In genomic region chr19:4815426-4816387, GRCh38 we compare ENCODE assay signal across 8 cellular contexts. TPM values are rescaled to one million over a fixed set of nuclear protein-coding genes. Genes with fewer than 3 reads are reported as not detected.
A peak's percentile ranks its signal among the peaks of the same experiment; 100 is the strongest.
DNase-seq lines count a peak whose midpoint lies in the region; ATAC-seq and TF ChIP-seq lines count a peak whose summit lies in the region.

No MANE protein-coding gene starts in this region.

- peaks cover 20% of the 10 kb centered on the region for H3K4me1 Mint-ChIP-seq in activated naive CD8-positive, alpha-beta T cell treated with anti-CD3 and anti-CD28 coated beads, Interleukin-2, amount 50 U/mL, for 24 hours

- no peak for TF ChIP-seq EP300 in transverse colon (IDR thresholded peaks at IDR 0.05; ENCODE audit: low read depth)

- peak overlapping the region; percentile 69 for H3K4me3 Mint-ChIP-seq in activated naive CD8-positive, alpha-beta T cell treated with anti-CD3 and anti-CD28 coated beads, Interleukin-2, amount 50 U/mL, for 24 hours

- peaks cover 16% of the 10 kb centered on the region for H3K36me3 Mint-ChIP-seq in activated naive CD8-positive, alpha-beta T cell treated with anti-CD3 and anti-CD28 coated beads, Interleukin-2, amount 50 U/mL, for 24 hours (ENCODE audit: low read depth)

- peak; percentile 36 for TF ChIP-seq POLR2A in transverse colon (IDR thresholded peaks at IDR 0.05)

- peak; percentile 90 for ATAC-seq in activated naive CD8-positive, alpha-beta T cell treated with anti-CD3 and anti-CD28 coated beads, Interleukin-2, amount 50 U/mL, for 24 hours
- ATAC-seq in HG02970 (IDR thresholded peaks at IDR 0.05; ENCODE audit: low FRiP score, unreplicated experiment): no peak

- H3K9me3 ChIP-seq in cardiac muscle cell (ENCODE audit: low read depth) (no peaks in the 10 kb centered on the region), transverse colon (no peaks in the 10 kb centered on the region)

- peak overlapping the region; percentile 75 for H3K27ac Mint-ChIP-seq in activated naive CD8-positive, alpha-beta T cell treated with anti-CD3 and anti-CD28 coated beads, Interleukin-2, amount 50 U/mL, for 24 hours

- intact Hi-C loops in transverse colon (cut with DNase I; ENCODE audit: low total_unique reads): loop anchor here (1.0 kb wide), 1 partner anchor 96 kb away; no protein-coding TSS in a partner anchor

- no peaks in the 10 kb centered on the region for H3K27me3 Mint-ChIP-seq in activated naive CD8-positive, alpha-beta T cell treated with anti-CD3 and anti-CD28 coated beads, Interleukin-2, amount 50 U/mL, for 24 hours

- H3K4me1 ChIP-seq in cardiac muscle cell (ENCODE audit: low read depth): no peaks in the 10 kb centered on the region
- H3K4me1 ChIP-seq in transverse colon: peaks cover 0 to 22% (median 10%) of the 10 kb centered on the region in 4 donors

- no peak for TF ChIP-seq CTCF in GM13977 (IDR thresholded peaks at IDR 0.05; ENCODE audit: extremely low read depth, insufficient read depth, missing control alignments)
- TF ChIP-seq CTCF in cardiac muscle cell (IDR thresholded peaks at IDR 0.05; ENCODE audit: low read depth, low read length): no peak
- no peak for TF ChIP-seq CTCF in transverse colon (IDR thresholded peaks at IDR 0.05)

- H3K27ac ChIP-seq in cardiac muscle cell (no peak overlapping the region), transverse colon (peak overlapping the region; percentile 7 to 47 (median 15))

- peaks cover 4% of the 10 kb centered on the region for H3K9me3 Mint-ChIP-seq in activated naive CD8-positive, alpha-beta T cell treated with anti-CD3 and anti-CD28 coated beads, Interleukin-2, amount 50 U/mL, for 24 hours

- in situ Hi-C loops in GM13977 (cut with MboI; ENCODE audit: low pct_unique_long_range_greater_than_20kb, low sequenced_read_pairs, unreplicated experiment) (loop anchor here (10.0 kb wide), 2 partner anchors 99 to 219 kb away; no protein-coding TSS in a partner anchor), transverse colon (cut with MboI; ENCODE audit: low pct_ligation_motif_present in 1 of 4, low pct_unique_long_range_greater_than_20kb in 1 of 4, low sequenced_read_pairs in 3 of 4) (loop anchor here in 1 of 4 donors (25.0 kb wide), 1 partner anchor 97 kb away; the partner anchor contains the start of genes ARRDC5 and UHRF1)

- 40 to 41% methylated on average over 4 to 33 of the region's 36 CpGs for WGBS in transverse colon (ENCODE audit: low coverage in 1 of 2), 2 donors

- H3K36me3 ChIP-seq in cardiac muscle cell: no peaks in the 10 kb centered on the region
- H3K36me3 ChIP-seq in transverse colon: no peaks in the 10 kb centered on the region

- H3K27me3 ChIP-seq in cardiac muscle cell: no peaks in the 10 kb centered on the region
- H3K27me3 ChIP-seq in transverse colon: no peaks in the 10 kb centered on the region

- H3K4me3 ChIP-seq in cardiac muscle cell (peak overlapping the region; percentile 18), transverse colon (peak overlapping the region in 2 of 4 donors; percentile 13 to 33)

- DNase-seq in GM13977 (ENCODE audit: low spot score): peak; percentile 94
- peak; percentile 82 for DNase-seq in NCI-H146 (lab: John Stamatoyannopoulos, UW)
- peak; percentile 91 for DNase-seq in SW480 (ENCODE audit: low spot score)
- DNase-seq in activated naive CD8-positive, alpha-beta T cell treated with anti-CD3 and anti-CD28 coated beads, Interleukin-2, amount 50 U/mL, for 24 hours: peak; percentile 84
- DNase-seq in cardiac muscle cell (ENCODE audit: low read depth in 1 of 2, low spot score in 1 of 2): peak; percentile 93 to 95
- DNase-seq in pons (ENCODE audit: low spot score): peak; percentile 97
- DNase-seq in transverse colon: peak; percentile 91

RNA-seq across cellular contexts. Expression of gene TICAM1, which starts 15.8 kb away (rescaled TPM):
- total RNA-seq in cardiac muscle cell (0.21 and 1.5 TPM in 2 replicates), transverse colon (10 to 100 TPM; 17.7 to 66.6 (median 20.8) TPM)
- 0.38 and 4.2 TPM in 2 replicates for polyA plus RNA-seq in cardiac muscle cell

RNA-seq across cellular contexts. Expression of gene FEM1A, which starts 24.2 kb away (rescaled TPM):
- total RNA-seq in cardiac muscle cell: 22.0 and 27.9 TPM in 2 replicates
- 2.6 and 2.8 TPM in 2 replicates for polyA plus RNA-seq in cardiac muscle cell
- 10 to 100 TPM; 13.3 to 63.5 (median 15.5) TPM for total RNA-seq in transverse colon

RNA-seq across cellular contexts. Expression of gene PLIN3, which starts 51.8 kb away (rescaled TPM):
- total RNA-seq in cardiac muscle cell (114 and 147 TPM in 2 replicates), transverse colon (10 to 100 TPM; 27.5 to 85.5 (median 77.1) TPM)
- polyA plus RNA-seq in cardiac muscle cell: 108 and 144 TPM in 2 replicates
